ENCODE assay signal across 21 cellular contexts in the genomic region with DNA sequence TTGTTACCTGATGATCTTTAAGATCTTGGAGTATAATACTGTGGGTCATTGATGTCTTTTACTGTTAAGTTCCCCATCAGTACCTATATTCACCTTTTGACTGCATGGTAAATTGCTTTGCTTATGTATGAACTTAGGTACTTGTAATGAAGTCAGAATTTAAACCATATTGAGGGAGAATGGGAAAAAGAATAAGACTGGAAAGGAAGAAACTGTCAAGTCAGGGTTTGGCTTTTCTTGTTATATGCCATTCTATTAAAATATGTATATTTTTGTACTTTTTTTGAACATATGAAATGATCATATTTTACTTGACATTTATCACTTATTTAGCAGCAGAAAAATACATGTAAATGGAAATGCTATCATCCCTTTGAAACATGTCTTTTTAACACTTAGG.
"Had no signal": no experiment of that assay in that cellular context is flagged by ENCODE, and none has a peak within 500 bp of the region (broad histone marks: within the 10 kb centered on the region; RNA-seq: fewer than 3 reads in every experiment).

No MANE protein-coding gene starts in this region.

- H3K4me3 ChIP-seq: gastrocnemius medialis, lung, psoas muscle, sigmoid colon, spleen, thoracic aorta, tibial nerve, upper lobe of left lung had no signal

- H3K4me1 ChIP-seq: gastrocnemius medialis, psoas muscle had no signal

- H3K36me3 Mint-ChIP-seq: memory B cell; stimulated activated naive B cell treated with anti-CD40 and anti-IgM and Interleukin-4, amounts not matched to agents 10 μg/mL and 1 μg/mL and 100 μg/mL, for 72 hours had no signal

- H3K36me3 ChIP-seq: gastrocnemius medialis, sigmoid colon, spleen, thoracic aorta, tibial nerve, upper lobe of left lung had no signal

- ATAC-seq: gastrocnemius medialis, left lobe of liver, psoas muscle, right cardiac atrium had no signal

- H3K27me3 ChIP-seq: gastrocnemius medialis, sigmoid colon, spleen, tibial nerve, upper lobe of left lung had no signal

- DNase-seq: effector CD8-positive, alpha-beta T cell; endodermal cell; gastrocnemius medialis; head of caudate nucleus; kidney; posterior cingulate gyrus; psoas muscle; right cardiac atrium; sigmoid colon; spleen; stimulated activated naive B cell treated with anti-CD40 and anti-IgM and Interleukin-4, amounts not matched to agents 10 μg/mL and 1 μg/mL and 100 μg/mL, for 72 hours; upper lobe of left lung had no signal

- H3K4me3 Mint-ChIP-seq: dendritic cell treated with granulocyte-macrophage colony-stimulating factor and Interleukin-4, amounts not matched to agents 40 ng/mL and 50 ng/mL, for 4 days; endodermal cell; memory B cell; neural crest cell; stimulated activated naive B cell treated with anti-CD40 and anti-IgM and Interleukin-4, amounts not matched to agents 10 μg/mL and 1 μg/mL and 100 μg/mL, for 72 hours; stimulated activated naive CD8-positive, alpha-beta T cell treated with anti-CD3 and anti-CD28 coated beads, Interleukin-15, Interleukin-2, amounts not matched to agents 100 ng/mL and 50 ng/mL, for 24 hours had no signal

- H3K9me3 ChIP-seq: gastrocnemius medialis, psoas muscle, sigmoid colon, spleen, thoracic aorta, tibial nerve, upper lobe of left lung had no signal

- H3K9me3 Mint-ChIP-seq: dendritic cell treated with granulocyte-macrophage colony-stimulating factor and Interleukin-4, amounts not matched to agents 40 ng/mL and 50 ng/mL, for 4 days; memory B cell; neural crest cell; stimulated activated naive B cell treated with anti-CD40 and anti-IgM and Interleukin-4, amounts not matched to agents 10 μg/mL and 1 μg/mL and 100 μg/mL, for 72 hours had no signal

- H3K27ac Mint-ChIP-seq: dendritic cell treated with granulocyte-macrophage colony-stimulating factor and Interleukin-4, amounts not matched to agents 40 ng/mL and 50 ng/mL, for 4 days; endodermal cell; memory B cell; stimulated activated naive B cell treated with anti-CD40 and anti-IgM and Interleukin-4, amounts not matched to agents 10 μg/mL and 1 μg/mL and 100 μg/mL, for 72 hours; stimulated activated naive CD8-positive, alpha-beta T cell treated with anti-CD3 and anti-CD28 coated beads, Interleukin-15, Interleukin-2, amounts not matched to agents 100 ng/mL and 50 ng/mL, for 24 hours had no signal

- H3K27me3 Mint-ChIP-seq: dendritic cell treated with granulocyte-macrophage colony-stimulating factor and Interleukin-4, amounts not matched to agents 40 ng/mL and 50 ng/mL, for 4 days; memory B cell; stimulated activated naive B cell treated with anti-CD40 and anti-IgM and Interleukin-4, amounts not matched to agents 10 μg/mL and 1 μg/mL and 100 μg/mL, for 72 hours; stimulated activated naive CD8-positive, alpha-beta T cell treated with anti-CD3 and anti-CD28 coated beads, Interleukin-15, Interleukin-2, amounts not matched to agents 100 ng/mL and 50 ng/mL, for 24 hours had no signal

- H3K27ac ChIP-seq: epithelial cell of prostate, gastrocnemius medialis, psoas muscle, sigmoid colon, spleen, thoracic aorta, tibial nerve, upper lobe of left lung had no signal
